8 cellular contexts compared by ENCODE assay signal in genomic region chr1:83761084-83761760, GRCh38.
DNase-seq lines count a peak whose midpoint lies in the region; ATAC-seq and TF ChIP-seq lines count a peak whose summit lies in the region.

No MANE protein-coding gene starts in this region.

- H3K4me3 ChIP-seq in SK-N-SH (ENCODE audit: low read depth in 2 of 2, low read length in 1 of 2) (no peak overlapping the region), HEK293 (ENCODE audit: low read depth, low read length) (no peak overlapping the region)
- no peak overlapping the region for H3K4me3 ChIP-seq in naive thymus-derived CD4-positive, alpha-beta T cell (ENCODE audit: low read length)

- WGBS in SK-N-SH (ENCODE audit: low lambda C conversion rate) = 47% methylated on average over 4 of the region's 4 CpGs

- no peak for DNase-seq in SK-N-SH
- DNase-seq in Kasumi-1 (lab: John Stamatoyannopoulos, UW) = peak; percentile 17 to 33
- DNase-seq in naive thymus-derived CD4-positive, alpha-beta T cell = no peak
- no peak for DNase-seq in OCI-M2 (lab: John Stamatoyannopoulos, UW; ENCODE audit: unreplicated experiment)
- no peak for DNase-seq in RKO (ENCODE audit: low spot score)
- DNase-seq in CD1c-positive myeloid dendritic cell (ENCODE audit: extremely low spot score) = no peak

- H3K27me3 Mint-ChIP-seq in naive thymus-derived CD4-positive, alpha-beta T cell = peaks cover 0 to 5% (median 0%) of the 10 kb centered on the region in 5 donors

- peaks cover 0 to 5% (median 0%) of the 10 kb centered on the region in 7 donors for H3K4me1 Mint-ChIP-seq in naive thymus-derived CD4-positive, alpha-beta T cell

- H3K4me2 ChIP-seq in SK-N-SH = no peak overlapping the region

- H3K9me3 Mint-ChIP-seq in naive thymus-derived CD4-positive, alpha-beta T cell = peaks cover 0 to 2% (median 0%) of the 10 kb centered on the region in 11 donors

- H3K4me1 ChIP-seq in SK-N-SH (ENCODE audit: control insufficient read depth in 1 of 2, insufficient read depth in 2 of 2, low read depth in 1 of 2, low read length in 1 of 2) (peaks cover 0 to 36% of the 10 kb centered on the region in 2 experiments; a peak in 2 of 4 replicates), HEK293 (ENCODE audit: control insufficient read depth, insufficient read depth, low read length) (peaks cover 12% of the 10 kb centered on the region; the same call in 1 of the 2 replicates)
- no peaks in the 10 kb centered on the region for H3K4me1 ChIP-seq in naive thymus-derived CD4-positive, alpha-beta T cell (ENCODE audit: control insufficient read depth in 2 of 2, insufficient read depth in 2 of 2, low read length in 2 of 2)

- ATAC-seq in SK-N-SH treated with all-trans-retinoic acid at 6 μM for 48 hours = no peak; the same call in 2 of the 3 replicates
- peak; percentile 73 for ATAC-seq in naive thymus-derived CD4-positive, alpha-beta T cell

- no peaks in the 10 kb centered on the region for H4K20me1 ChIP-seq in SK-N-SH (ENCODE audit: insufficient read depth)

- TF ChIP-seq EP300 in SK-N-SH (IDR thresholded peaks at IDR 0.05; ENCODE audit: borderline replicate concordance in 1 of 2, low read depth in 1 of 2, low read length in 1 of 2) = no peak

- POLR2A ChIA-PET in SK-N-SH (lab: Yijun Ruan, JAX) (interaction anchor here (0.7 to 4.5 kb wide), 2 partner anchors 44 to 68 kb away, joined by 3 to 31 read pairs; no protein-coding TSS in a partner anchor), HEK293 (lab: Yijun Ruan, JAX) (no interaction called here)
- POLR2A ChIA-PET in naive thymus-derived CD4-positive, alpha-beta T cell (lab: Charles Lee) = no interaction called here

- no peaks in the 10 kb centered on the region for H3F3A ChIP-seq in SK-N-SH (replicated peaks; ENCODE audit: insufficient read depth)

- peaks cover 6% of the 10 kb centered on the region for H3K27me3 ChIP-seq in SK-N-SH (ENCODE audit: insufficient read depth)
- H3K27me3 ChIP-seq in naive thymus-derived CD4-positive, alpha-beta T cell (ENCODE audit: control insufficient read depth in 2 of 2, insufficient read depth in 2 of 2, low read length in 2 of 2) = no peaks in the 10 kb centered on the region

- no peaks in the 10 kb centered on the region for H3K9me2 ChIP-seq in SK-N-SH

- peak; percentile 41 for TF ChIP-seq RAD21 in SK-N-SH (IDR thresholded peaks at IDR 0.05; ENCODE audit: low read length)

- H3K36me3 Mint-ChIP-seq in naive thymus-derived CD4-positive, alpha-beta T cell = no peaks in the 10 kb centered on the region

- H3K27ac ChIP-seq in SK-N-SH (ENCODE audit: low read depth in 2 of 2, low read length in 1 of 2) = peak overlapping the region in 1 of 2 experiments; percentile 91; a peak in 2 of 4 replicates
- H3K27ac ChIP-seq in HEK293 (ENCODE audit: extremely low read depth, low read depth, low read length) = no peak overlapping the region
- H3K27ac ChIP-seq in naive thymus-derived CD4-positive, alpha-beta T cell (ENCODE audit: low read depth, low read length) = no peak overlapping the region

- H3K79me2 ChIP-seq in SK-N-SH (ENCODE audit: insufficient read depth) = no peaks in the 10 kb centered on the region

- CTCF ChIA-PET in SK-N-SH (lab: Yijun Ruan, JAX) (interaction anchor here (0.7 to 2.0 kb wide), 3 partner anchors 33 to 64 kb away, joined by 3 to 4 read pairs (median 3); no protein-coding TSS in a partner anchor), HEK293 (lab: Yijun Ruan, JAX) (interaction anchor here (0.6 kb wide), 1 partner anchor 681 kb away, joined by 3 read pairs; no protein-coding TSS in a partner anchor)
- CTCF ChIA-PET in naive thymus-derived CD4-positive, alpha-beta T cell (lab: Charles Lee) = interaction anchor here (0.6 kb wide), 1 partner anchor 38 kb away, joined by 3 read pairs; no protein-coding TSS in a partner anchor

- intact Hi-C loops in naive thymus-derived CD4-positive, alpha-beta T cell (cut with micrococcal nuclease) = no loop called here

- TF ChIP-seq CTCF in SK-N-SH (IDR thresholded peaks at IDR 0.05) (no peak), HEK293 (tag by site-specific recombination; IDR thresholded peaks at IDR 0.05) (no peak)

- H3K9ac ChIP-seq in SK-N-SH = no peak overlapping the region

- H3K9me3 ChIP-seq in SK-N-SH (no peaks in the 10 kb centered on the region), HEK293 (ENCODE audit: control insufficient read depth, insufficient read depth, low read depth, low read length) (no peaks in the 10 kb centered on the region)
- no peaks in the 10 kb centered on the region for H3K9me3 ChIP-seq in naive thymus-derived CD4-positive, alpha-beta T cell (ENCODE audit: control insufficient read depth in 2 of 3, low read length in 3 of 3)

- H3K4me3 Mint-ChIP-seq in naive thymus-derived CD4-positive, alpha-beta T cell = no peak overlapping the region

- H3K27ac Mint-ChIP-seq in naive thymus-derived CD4-positive, alpha-beta T cell = no peak overlapping the region

- H2AFZ ChIP-seq in SK-N-SH (ENCODE audit: low read depth) = no peak overlapping the region

- H3K36me3 ChIP-seq in SK-N-SH (replicated peaks in 1 of 2; ENCODE audit: control insufficient read depth in 1 of 2, insufficient read depth in 2 of 2, low read length in 1 of 2) (no peaks in the 10 kb centered on the region), HEK293 (ENCODE audit: control insufficient read depth in 2 of 2, insufficient read depth in 1 of 2, low read length in 2 of 2) (no peaks in the 10 kb centered on the region)
- H3K36me3 ChIP-seq in naive thymus-derived CD4-positive, alpha-beta T cell (ENCODE audit: control insufficient read depth in 2 of 3, insufficient read depth in 3 of 3, low read length in 3 of 3) = no peaks in the 10 kb centered on the region

TF ChIP-seq in SK-N-SH, 30 proteins besides CTCF, POLR2A, EP300 and RAD21 (continues in another document):
- TF ChIP-seq MEF2A (IDR thresholded peaks at IDR 0.05; ENCODE audit: borderline replicate concordance, low read depth) (no peak), FOXM1 (IDR thresholded peaks at IDR 0.05; ENCODE audit: low read depth) (no peak), MAX (IDR thresholded peaks at IDR 0.05; ENCODE audit: low read depth) (no peak), FOSL2 (IDR thresholded peaks at IDR 0.05; ENCODE audit: borderline replicate concordance, low read depth) (no peak), POLR2AphosphoS5 (IDR thresholded peaks at IDR 0.05; ENCODE audit: low read depth, low read length) (no peak)
- TF ChIP-seq, protein P1, sequence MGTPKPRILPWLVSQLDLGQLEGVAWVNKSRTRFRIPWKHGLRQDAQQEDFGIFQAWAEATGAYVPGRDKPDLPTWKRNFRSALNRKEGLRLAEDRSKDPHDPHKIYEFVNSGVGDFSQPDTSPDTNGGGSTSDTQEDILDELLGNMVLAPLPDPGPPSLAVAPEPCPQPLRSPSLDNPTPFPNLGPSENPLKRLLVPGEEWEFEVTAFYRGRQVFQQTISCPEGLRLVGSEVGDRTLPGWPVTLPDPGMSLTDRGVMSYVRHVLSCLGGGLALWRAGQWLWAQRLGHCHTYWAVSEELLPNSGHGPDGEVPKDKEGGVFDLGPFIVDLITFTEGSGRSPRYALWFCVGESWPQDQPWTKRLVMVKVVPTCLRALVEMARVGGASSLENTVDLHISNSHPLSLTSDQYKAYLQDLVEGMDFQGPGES (IDR thresholded peaks at IDR 0.05; ENCODE audit: low read depth, low read length) = no peak

TF ChIP-seq in SK-N-SH treated with all-trans-retinoic acid at 6 μM for 48 hours, 23 proteins besides CTCF, POLR2A, EP300 and RAD21 (continues in another document):
- TF ChIP-seq ESRRG (CRISPR knock-in tag; IDR thresholded peaks at IDR 0.05) (no peak), POU6F1 (CRISPR knock-in tag; IDR thresholded peaks at IDR 0.05; ENCODE audit: borderline replicate concordance, low read depth) (no peak)

TF ChIP-seq in HEK293, 187 proteins besides CTCF, POLR2A, EP300 and RAD21:
- TF ChIP-seq WT1 (tag by site-specific recombination; IDR thresholded peaks at IDR 0.05) (peak; percentile 59; the same call in 1 of the 2 replicates), KLF9 (tag by site-specific recombination; IDR thresholded peaks at IDR 0.05; ENCODE audit: low read depth) (no peak), FEZF1 (tag by site-specific recombination; IDR thresholded peaks at IDR 0.05) (peak; percentile 31; the same call in 1 of the 2 replicates), GLIS1 (tag by site-specific recombination; IDR thresholded peaks at IDR 0.05) (peak; percentile 29)

Comparison
In these comparisons a context has a peak if more than half of its experiments do, and no peak if none do; other contexts are left out.
1. DNase-seq: peak in Kasumi-1 (2 of 2); none in SK-N-SH (single experiment), naive thymus-derived CD4-positive, alpha-beta T cell (0 of 9), OCI-M2 (single experiment), RKO (single experiment) and CD1c-positive myeloid dendritic cell (single experiment).